1 cellular context compared by ENCODE assay signal in the genomic region with DNA sequence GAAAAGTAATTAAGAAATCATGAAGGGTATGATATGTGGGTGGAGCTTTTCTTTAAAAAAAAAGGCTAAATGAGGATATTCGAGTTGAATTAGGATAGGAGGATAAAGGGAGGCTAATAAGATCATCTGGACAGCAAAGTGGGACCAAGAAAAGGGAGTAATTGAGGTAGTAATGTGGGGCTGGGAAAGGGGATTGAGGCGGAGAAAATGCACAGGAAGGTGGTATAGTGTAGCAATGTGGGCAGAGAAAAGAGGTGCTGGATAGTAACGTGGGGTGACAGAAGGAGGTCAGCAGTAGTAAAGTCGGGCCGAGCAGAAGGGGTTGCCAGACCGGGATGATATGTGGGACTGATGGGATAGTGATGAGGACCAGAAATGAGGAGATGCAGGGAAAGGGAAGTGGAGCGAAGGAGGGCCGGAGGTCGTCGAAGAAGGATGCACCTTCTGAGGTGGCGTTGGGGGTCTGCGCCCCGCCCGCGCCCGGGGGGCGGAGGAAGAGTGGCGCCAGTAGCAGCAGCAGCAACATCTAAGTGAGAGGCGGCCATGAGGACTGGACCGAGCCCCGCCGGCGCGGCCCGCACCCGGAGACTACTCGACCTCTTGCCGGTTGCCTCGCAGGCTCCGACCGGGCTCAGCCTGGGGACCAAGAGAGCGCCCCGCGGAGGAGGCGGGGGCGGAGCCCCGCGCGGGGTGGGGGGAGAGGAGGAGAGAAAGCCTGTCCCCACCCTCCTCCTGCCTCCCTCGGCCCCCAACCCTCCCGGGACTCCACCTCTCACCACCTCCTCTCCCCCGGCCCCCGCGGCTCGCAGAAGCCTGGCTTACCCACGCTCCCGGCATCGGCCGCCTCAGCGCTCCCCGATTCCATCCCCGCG.
TF ChIP-seq lines count a peak whose summit lies in the region.

No MANE protein-coding gene starts in this region.

TF ChIP-seq in K562, 482 proteins besides CTCF, POLR2A, EP300 and RAD21 (continued from another document and continues in another):
- TF ChIP-seq, protein P1, sequence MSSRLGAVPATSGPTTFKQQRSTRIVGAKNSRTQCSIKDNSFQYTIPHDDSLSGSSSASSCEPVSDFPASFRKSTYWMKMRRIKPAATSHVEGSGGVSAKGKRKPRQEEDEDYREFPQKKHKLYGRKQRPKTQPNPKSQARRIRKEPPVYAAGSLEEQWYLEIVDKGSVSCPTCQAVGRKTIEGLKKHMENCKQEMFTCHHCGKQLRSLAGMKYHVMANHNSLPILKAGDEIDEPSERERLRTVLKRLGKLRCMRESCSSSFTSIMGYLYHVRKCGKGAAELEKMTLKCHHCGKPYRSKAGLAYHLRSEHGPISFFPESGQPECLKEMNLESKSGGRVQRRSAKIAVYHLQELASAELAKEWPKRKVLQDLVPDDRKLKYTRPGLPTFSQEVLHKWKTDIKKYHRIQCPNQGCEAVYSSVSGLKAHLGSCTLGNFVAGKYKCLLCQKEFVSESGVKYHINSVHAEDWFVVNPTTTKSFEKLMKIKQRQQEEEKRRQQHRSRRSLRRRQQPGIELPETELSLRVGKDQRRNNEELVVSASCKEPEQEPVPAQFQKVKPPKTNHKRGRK (tag; IDR thresholded peaks at IDR 0.05): 0 out of 2 replicates have a peak, but pooled peaks have one; percentile 68
- TF ChIP-seq CCNT2 (IDR thresholded peaks at IDR 0.05; ENCODE audit: borderline replicate concordance, extremely low read depth, insufficient read length, low read depth, low read length) (peak; percentile 66), BRF2 (IDR thresholded peaks at IDR 0.05; ENCODE audit: borderline replicate concordance, insufficient read depth, insufficient read length) (no peak), EHMT2 (IDR thresholded peaks at IDR 0.05) (no peak), ZBTB40 (IDR thresholded peaks at IDR 0.05) (peak; percentile 43; the same call in 1 of the 2 replicates), ZBTB40 (CRISPR knock-in tag; IDR thresholded peaks at IDR 0.05) (no peak), SMAD4 (CRISPR knock-in tag; conservative IDR thresholded peaks at IDR 0.05) (no peak), HMG20A (CRISPR knock-in tag; conservative IDR thresholded peaks at IDR 0.05) (no peak), ZNF311 (CRISPR knock-in tag; IDR thresholded peaks at IDR 0.05) (no peak), SIRT6 (IDR thresholded peaks at IDR 0.05; ENCODE audit: low read depth, low read length) (no peak), ZNF316 (IDR thresholded peaks at IDR 0.05) (no peak), CHD7 (IDR thresholded peaks at IDR 0.05; ENCODE audit: low read depth, low read length) (no peak)
- TF ChIP-seq, protein P2, sequence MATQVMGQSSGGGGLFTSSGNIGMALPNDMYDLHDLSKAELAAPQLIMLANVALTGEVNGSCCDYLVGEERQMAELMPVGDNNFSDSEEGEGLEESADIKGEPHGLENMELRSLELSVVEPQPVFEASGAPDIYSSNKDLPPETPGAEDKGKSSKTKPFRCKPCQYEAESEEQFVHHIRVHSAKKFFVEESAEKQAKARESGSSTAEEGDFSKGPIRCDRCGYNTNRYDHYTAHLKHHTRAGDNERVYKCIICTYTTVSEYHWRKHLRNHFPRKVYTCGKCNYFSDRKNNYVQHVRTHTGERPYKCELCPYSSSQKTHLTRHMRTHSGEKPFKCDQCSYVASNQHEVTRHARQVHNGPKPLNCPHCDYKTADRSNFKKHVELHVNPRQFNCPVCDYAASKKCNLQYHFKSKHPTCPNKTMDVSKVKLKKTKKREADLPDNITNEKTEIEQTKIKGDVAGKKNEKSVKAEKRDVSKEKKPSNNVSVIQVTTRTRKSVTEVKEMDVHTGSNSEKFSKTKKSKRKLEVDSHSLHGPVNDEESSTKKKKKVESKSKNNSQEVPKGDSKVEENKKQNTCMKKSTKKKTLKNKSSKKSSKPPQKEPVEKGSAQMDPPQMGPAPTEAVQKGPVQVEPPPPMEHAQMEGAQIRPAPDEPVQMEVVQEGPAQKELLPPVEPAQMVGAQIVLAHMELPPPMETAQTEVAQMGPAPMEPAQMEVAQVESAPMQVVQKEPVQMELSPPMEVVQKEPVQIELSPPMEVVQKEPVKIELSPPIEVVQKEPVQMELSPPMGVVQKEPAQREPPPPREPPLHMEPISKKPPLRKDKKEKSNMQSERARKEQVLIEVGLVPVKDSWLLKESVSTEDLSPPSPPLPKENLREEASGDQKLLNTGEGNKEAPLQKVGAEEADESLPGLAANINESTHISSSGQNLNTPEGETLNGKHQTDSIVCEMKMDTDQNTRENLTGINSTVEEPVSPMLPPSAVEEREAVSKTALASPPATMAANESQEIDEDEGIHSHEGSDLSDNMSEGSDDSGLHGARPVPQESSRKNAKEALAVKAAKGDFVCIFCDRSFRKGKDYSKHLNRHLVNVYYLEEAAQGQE (CRISPR knock-in tag; IDR thresholded peaks at IDR 0.05; ENCODE audit: low read depth): no peak
- TF ChIP-seq, protein P3, sequence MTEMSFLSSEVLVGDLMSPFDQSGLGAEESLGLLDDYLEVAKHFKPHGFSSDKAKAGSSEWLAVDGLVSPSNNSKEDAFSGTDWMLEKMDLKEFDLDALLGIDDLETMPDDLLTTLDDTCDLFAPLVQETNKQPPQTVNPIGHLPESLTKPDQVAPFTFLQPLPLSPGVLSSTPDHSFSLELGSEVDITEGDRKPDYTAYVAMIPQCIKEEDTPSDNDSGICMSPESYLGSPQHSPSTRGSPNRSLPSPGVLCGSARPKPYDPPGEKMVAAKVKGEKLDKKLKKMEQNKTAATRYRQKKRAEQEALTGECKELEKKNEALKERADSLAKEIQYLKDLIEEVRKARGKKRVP (CRISPR knock-in tag; IDR thresholded peaks at IDR 0.05): no peak
